9 cellular contexts compared by ENCODE assay signal in genomic region chr17:22469941-22470340, GRCh38.
"Had no signal": no experiment of that assay in that cellular context is flagged by ENCODE, and none has a peak within 500 bp of the region (broad histone marks: within the 10 kb centered on the region; RNA-seq: fewer than 3 reads in every experiment).

No MANE protein-coding gene starts in this region.

- H3K4me2 ChIP-seq: GM23338 had no signal

- H3K4me3 ChIP-seq: GM23338, K562 had no signal

- H3K27ac ChIP-seq: HL-60 had no signal

- DNase-seq: H9, HCEC 1CT, IMR-90, KG1 had no signal

- FAIRE-seq: H1, H54, K562 had no signal
